In genomic region chr1:231016234-231016633, GRCh38 we compare ENCODE assay signal across 10 cellular contexts.
"Had no signal": no experiment of that assay in that cellular context is flagged by ENCODE, and none has a peak within 500 bp of the region (broad histone marks: within the 10 kb centered on the region; RNA-seq: fewer than 3 reads in every experiment).

No MANE protein-coding gene starts in this region.

- H3K27me3 ChIP-seq: ascending aorta, sigmoid colon had no signal

- DNase-seq: activated B cell treated with CpG ODN at 0.5 μM for 24 hours; activated CD4-positive, alpha-beta T cell treated with anti-CD3 and anti-CD28 coated beads, Interleukin-2, amount 10 ng/mL, durations not matched to agents 24 days and 14 days; activated naive CD4-positive, alpha-beta T cell; glutamatergic neuron; occipital lobe; psoas muscle; sigmoid colon; stimulated activated CD4-positive, alpha-beta T cell treated with anti-CD3 and anti-CD28 coated beads, Interleukin-4, amount 100 ng/mL, for 1 hour; stimulated activated naive CD8-positive, alpha-beta T cell treated with anti-CD3 and anti-CD28 coated beads, Interleukin-15, amount 100 ng/mL, for 72 hours had no signal

- ATAC-seq: psoas muscle; stimulated activated naive CD8-positive, alpha-beta T cell treated with anti-CD3 and anti-CD28 coated beads, Interleukin-15, amount 100 ng/mL, for 72 hours had no signal

- H3K27ac ChIP-seq: ascending aorta, psoas muscle, sigmoid colon had no signal

- H3K36me3 ChIP-seq: ascending aorta, sigmoid colon had no signal

- H3K4me3 ChIP-seq: ascending aorta, psoas muscle, sigmoid colon had no signal

- H3K4me1 ChIP-seq: ascending aorta, psoas muscle had no signal

- H3K9me3 ChIP-seq: ascending aorta, psoas muscle, sigmoid colon had no signal
